Comparison of ENCODE assay signal across 12 cellular contexts in the genomic region with DNA sequence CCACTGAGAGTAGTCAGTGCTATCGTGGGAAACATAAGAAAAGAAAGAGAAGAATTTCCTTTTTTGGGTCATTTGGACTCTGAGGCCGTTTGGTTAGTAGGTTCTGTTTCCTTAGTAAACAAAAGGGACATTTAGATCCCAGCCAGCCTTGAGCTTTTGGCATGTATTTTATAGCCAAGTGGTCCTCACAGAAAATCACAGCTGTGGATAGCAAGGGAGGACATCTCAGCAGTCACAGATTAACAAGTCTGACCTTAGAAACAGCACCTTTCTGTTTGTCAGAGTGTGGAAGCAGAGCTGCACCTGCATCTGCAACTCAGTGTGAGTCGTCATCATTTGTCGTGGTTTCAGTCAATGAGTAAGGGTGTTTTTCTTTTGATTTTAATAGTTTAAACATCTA. TPM values are rescaled to one million over a fixed set of nuclear protein-coding genes. Genes with fewer than 3 reads are reported as not detected.
A peak's percentile ranks its signal among the peaks of the same experiment; 100 is the strongest.
DNase-seq lines count a peak whose midpoint lies in the region; ATAC-seq and TF ChIP-seq lines count a peak whose summit lies in the region.
"Had no signal": no experiment of that assay in that cellular context is flagged by ENCODE, and none has a peak within 500 bp of the region (broad histone marks: within the 10 kb centered on the region; RNA-seq: fewer than 3 reads in every experiment).

No MANE protein-coding gene starts in this region.

- no peak overlapping the region for H3K27ac ChIP-seq in CD4-positive, alpha-beta T cell (ENCODE audit: low read depth, low read length)

- H3K9me3 Mint-ChIP-seq in CD4-positive, alpha-beta T cell: peaks cover 5% of the 10 kb centered on the region

- peaks cover 30% of the 10 kb centered on the region for H3K4me1 Mint-ChIP-seq in CD4-positive, alpha-beta T cell (ENCODE audit: low read depth)

- H3K4me3 Mint-ChIP-seq in CD4-positive, alpha-beta T cell: no peak overlapping the region
- H3K4me3 Mint-ChIP-seq: activated naive CD4-positive, alpha-beta T cell treated with anti-CD3 and anti-CD28 coated beads, Interleukin-2, amount 50 U/mL, for 24 hours had no signal

- TF ChIP-seq POLR2A in lower leg skin (IDR thresholded peaks at IDR 0.05): no peak

- H3K27me3 ChIP-seq in CD4-positive, alpha-beta T cell (ENCODE audit: control insufficient read depth, insufficient read depth, low read length): no peaks in the 10 kb centered on the region

- no peak for TF ChIP-seq CTCF in epithelial cell of esophagus (IDR thresholded peaks at IDR 0.05; ENCODE audit: insufficient read depth, low read depth, low read length, missing control alignments)
- TF ChIP-seq CTCF in CD4-positive, alpha-beta T cell (IDR thresholded peaks at IDR 0.05): no peak
- no peak for TF ChIP-seq CTCF in lower leg skin (IDR thresholded peaks at IDR 0.05)

- CTCF ChIA-PET in CD4-positive, alpha-beta T cell (lab: Charles Lee): no interaction called here

- WGBS in lower leg skin, 2 donors: 74 to 80% methylated on average over 4 of the region's 4 CpGs

- peaks cover 86% of the 10 kb centered on the region for H3K36me3 Mint-ChIP-seq in CD4-positive, alpha-beta T cell (ENCODE audit: low read depth)

- H3K9me3 ChIP-seq in CD4-positive, alpha-beta T cell (ENCODE audit: control insufficient read depth, low read length): no peaks in the 10 kb centered on the region

- DNase-seq in epithelial cell of esophagus (ENCODE audit: low read depth) (peak; percentile 35), NCI-H1048 (lab: John Stamatoyannopoulos, UW) (no peak), lower leg skin (ENCODE audit: low spot score in 2 of 2) (no peak), mucosa of gallbladder (ENCODE audit: low spot score) (no peak)
- DNase-seq in CD4-positive, alpha-beta T cell: no peak
- DNase-seq: DND-41, Karpas-422, NCI-H526 treated with DMSO at 0.1 percent for 48 hours had no signal

- intact Hi-C loops in CD4-positive, alpha-beta T cell (cut with DNase I, micrococcal nuclease): no loop called here
- intact Hi-C loops in lower leg skin (cut with DNase I; ENCODE audit: low total_unique reads): no loop called here

- ATAC-seq in GM18873 (IDR thresholded peaks at IDR 0.05; ENCODE audit: low FRiP score, unreplicated experiment): peak; percentile 56
- ATAC-seq in GM21447 (IDR thresholded peaks at IDR 0.05; ENCODE audit: unreplicated experiment): peak; percentile 77
- ATAC-seq in HG03159 (IDR thresholded peaks at IDR 0.05; ENCODE audit: unreplicated experiment): peak; percentile 89
- no peak for ATAC-seq in CD4-positive, alpha-beta T cell (ENCODE audit: poor library complexity)

- no peak overlapping the region for H3K4me3 ChIP-seq in epithelial cell of esophagus (ENCODE audit: low read length)
- H3K4me3 ChIP-seq in lower leg skin (ENCODE audit: low read depth, poor library complexity, severe bottlenecking): no peak overlapping the region

- no peak overlapping the region for H3K27ac Mint-ChIP-seq in CD4-positive, alpha-beta T cell
- H3K27ac Mint-ChIP-seq: activated naive CD4-positive, alpha-beta T cell treated with anti-CD3 and anti-CD28 coated beads, Interleukin-2, amount 50 U/mL, for 24 hours had no signal

- no peaks in the 10 kb centered on the region for H3K27me3 Mint-ChIP-seq in CD4-positive, alpha-beta T cell
- H3K27me3 Mint-ChIP-seq: activated naive CD4-positive, alpha-beta T cell treated with anti-CD3 and anti-CD28 coated beads, Interleukin-2, amount 50 U/mL, for 24 hours had no signal

- POLR2A ChIA-PET in CD4-positive, alpha-beta T cell (lab: Charles Lee): no interaction called here

RNA-seq across cellular contexts. Expression of a gene that starts 40.5 kb away (rescaled TPM):
- 10 to 100 TPM; 24.1 to 26.7 TPM for total RNA-seq in CD4-positive, alpha-beta T cell
- total RNA-seq in lower leg skin (10 to 100 TPM; 21.8 to 25.7 (median 22.7) TPM), mucosa of gallbladder (38.9 TPM)

RNA-seq across cellular contexts. Expression of a gene that starts 56.2 kb away (rescaled TPM):
- total RNA-seq in CD4-positive, alpha-beta T cell: 1 to 10 TPM; 7.1 to 7.2 TPM
- total RNA-seq in lower leg skin: 10 to 100 TPM; 40.6 to 53.7 (median 47.5) TPM
- total RNA-seq in mucosa of gallbladder: 13.0 TPM
